8 cellular contexts compared by ENCODE assay signal in genomic region chr3:186241910-186242821, GRCh38.
DNase-seq lines count a peak whose midpoint lies in the region; ATAC-seq and TF ChIP-seq lines count a peak whose summit lies in the region.

No MANE protein-coding gene starts in this region.

- 29 to 38% methylated on average over 21 of the region's 21 CpGs for WGBS in testis, 2 donors

- H3K36me3 Mint-ChIP-seq in activated CD8-positive, alpha-beta memory T cell treated with anti-CD3 and anti-CD28 coated beads, Interleukin-2, amount 10 ng/mL, durations not matched to agents 7 days and 5 days, result no peaks in the 10 kb centered on the region
- no peaks in the 10 kb centered on the region for H3K36me3 Mint-ChIP-seq in naive thymus-derived CD8-positive, alpha-beta T cell

- TF ChIP-seq POLR2A in testis (IDR thresholded peaks at IDR 0.05), result no peak

- POLR2A ChIA-PET in naive thymus-derived CD8-positive, alpha-beta T cell (lab: Charles Lee), result interaction anchor here (0.7 kb wide), 1 partner anchor 18 kb away, joined by 3 read pairs; no protein-coding TSS in a partner anchor

- H3K4me1 Mint-ChIP-seq in activated CD8-positive, alpha-beta memory T cell treated with anti-CD3 and anti-CD28 coated beads, Interleukin-2, amount 10 ng/mL, durations not matched to agents 7 days and 5 days, result peaks cover 10% of the 10 kb centered on the region
- peaks cover 0 to 7% (median 5%) of the 10 kb centered on the region in 4 donors for H3K4me1 Mint-ChIP-seq in naive thymus-derived CD8-positive, alpha-beta T cell

- H3K27me3 Mint-ChIP-seq in activated CD8-positive, alpha-beta memory T cell treated with anti-CD3 and anti-CD28 coated beads, Interleukin-2, amount 10 ng/mL, durations not matched to agents 7 days and 5 days, result peaks cover 39% of the 10 kb centered on the region
- peaks cover 0 to 21% (median 1%) of the 10 kb centered on the region in 5 donors for H3K27me3 Mint-ChIP-seq in naive thymus-derived CD8-positive, alpha-beta T cell

- peak; percentile 65 to 80 for TF ChIP-seq CTCF in fibroblast of lung (conservative IDR thresholded peaks at IDR 0.05 in 1 of 2, IDR thresholded peaks at IDR 0.05 in 1 of 2; ENCODE audit: low read depth in 1 of 2, low read length in 2 of 2)
- TF ChIP-seq CTCF in testis (IDR thresholded peaks at IDR 0.05), result peak; percentile 26 to 51 (median 35)

- peak overlapping the region; percentile 50 for H2AFZ ChIP-seq in fibroblast of lung (ENCODE audit: low read length)

- CTCF ChIA-PET in activated CD8-positive, alpha-beta memory T cell treated with anti-CD3 and anti-CD28 coated beads, Interleukin-2, amount 10 ng/mL, durations not matched to agents 7 days and 5 days (lab: Charles Lee), result interaction anchor here (0.7 to 3.2 kb wide), 17 partner anchors 9 to 301 kb away, joined by 3 to 25 read pairs (median 4); no protein-coding TSS in a partner anchor

- ATAC-seq in GM18511 (IDR thresholded peaks at IDR 0.05; ENCODE audit: unreplicated experiment) (peak; percentile 89), HG02973 (IDR thresholded peaks at IDR 0.05; ENCODE audit: unreplicated experiment) (peak; percentile 87)
- peak; percentile 98 for ATAC-seq in activated CD8-positive, alpha-beta memory T cell treated with anti-CD3 and anti-CD28 coated beads, Interleukin-2, amount 10 ng/mL, durations not matched to agents 7 days and 5 days
- peak; percentile 60 to 85 for ATAC-seq in naive thymus-derived CD8-positive, alpha-beta T cell

- H3K9me3 ChIP-seq in fibroblast of lung (ENCODE audit: control insufficient read depth, insufficient read depth, low read depth, low read length) (no peaks in the 10 kb centered on the region), testis (no peaks in the 10 kb centered on the region)

- H3K4me2 ChIP-seq in fibroblast of lung (ENCODE audit: extremely low read depth, insufficient read depth, low read length), result peak overlapping the region; percentile 72

- DNase-seq in AG08396 (ENCODE audit: low spot score), result peak; percentile 85
- peak; percentile 5 for DNase-seq in NCI-H2227 treated with DMSO at 0.1 percent for 48 hours (lab: John Stamatoyannopoulos, UW)
- DNase-seq in activated CD8-positive, alpha-beta memory T cell treated with anti-CD3 and anti-CD28 coated beads, Interleukin-2, amount 10 ng/mL, durations not matched to agents 7 days and 5 days, result peak; percentile 84
- DNase-seq in fibroblast of lung (ENCODE audit: low read depth in 2 of 2), result peak; percentile 73 to 80
- peak in 9 of 10 donors; percentile 8 to 72 (median 17) for DNase-seq in naive thymus-derived CD8-positive, alpha-beta T cell
- DNase-seq in testis, result peak; percentile 77

- H3K9ac ChIP-seq in fibroblast of lung (ENCODE audit: insufficient read depth, low read length), result no peak overlapping the region

- H3K27me3 ChIP-seq in fibroblast of lung (ENCODE audit: control insufficient read depth, insufficient read depth, low read length), result no peaks in the 10 kb centered on the region
- H3K27me3 ChIP-seq in testis, result no peaks in the 10 kb centered on the region

- H3K4me3 ChIP-seq in fibroblast of lung (replicated peaks in 1 of 4; ENCODE audit: control extremely low read depth in 1 of 4, insufficient read depth in 1 of 4, low read depth in 3 of 4, low read length in 4 of 4) (peak overlapping the region; percentile 11 to 50 (median 33)), testis (no peak overlapping the region)

- H3K36me3 ChIP-seq in fibroblast of lung (ENCODE audit: control insufficient read depth, insufficient read depth, low read length) (no peaks in the 10 kb centered on the region), testis (ENCODE audit: low read depth, missing control alignments) (no peaks in the 10 kb centered on the region)

- H4K20me1 ChIP-seq in fibroblast of lung (ENCODE audit: control insufficient read depth, extremely low read depth, insufficient read depth, low read length), result no peaks in the 10 kb centered on the region

- no peak overlapping the region for H3K27ac Mint-ChIP-seq in activated CD8-positive, alpha-beta memory T cell treated with anti-CD3 and anti-CD28 coated beads, Interleukin-2, amount 10 ng/mL, durations not matched to agents 7 days and 5 days
- peak overlapping the region in 1 of 10 donors; percentile 40 for H3K27ac Mint-ChIP-seq in naive thymus-derived CD8-positive, alpha-beta T cell

- intact Hi-C loops in testis (cut with DNase I; ENCODE audit: low total_unique reads), result loop anchor here (10.0 kb wide), 1 partner anchor 257 kb away; no protein-coding TSS in a partner anchor

- no peaks in the 10 kb centered on the region for H3K79me2 ChIP-seq in fibroblast of lung (ENCODE audit: control insufficient read depth, insufficient read depth, low read length)

- no peak overlapping the region for H3K4me3 Mint-ChIP-seq in activated CD8-positive, alpha-beta memory T cell treated with anti-CD3 and anti-CD28 coated beads, Interleukin-2, amount 10 ng/mL, durations not matched to agents 7 days and 5 days
- peak overlapping the region in 2 of 10 donors; percentile 10 to 36 for H3K4me3 Mint-ChIP-seq in naive thymus-derived CD8-positive, alpha-beta T cell

- H3K4me1 ChIP-seq in fibroblast of lung (ENCODE audit: control insufficient read depth, extremely low read depth, insufficient read depth, low read length), result peaks cover 2% of the 10 kb centered on the region
- H3K4me1 ChIP-seq in testis, result no peaks in the 10 kb centered on the region

- H3K9me3 Mint-ChIP-seq in activated CD8-positive, alpha-beta memory T cell treated with anti-CD3 and anti-CD28 coated beads, Interleukin-2, amount 10 ng/mL, durations not matched to agents 7 days and 5 days (ENCODE audit: low read depth), result no peaks in the 10 kb centered on the region
- no peaks in the 10 kb centered on the region for H3K9me3 Mint-ChIP-seq in naive thymus-derived CD8-positive, alpha-beta T cell

- H3K27ac ChIP-seq in fibroblast of lung (ENCODE audit: insufficient read depth, low read length) (peak overlapping the region; percentile 42), testis (no peak overlapping the region)

Comparison
In these comparisons a context has a peak if more than half of its experiments do, and no peak if none do; other contexts are left out.
1. DNase-seq: peak in every context shown above with its lines; median percentile 85 in AG08396; 84 in activated CD8-positive, alpha-beta memory T cell treated with anti-CD3 and anti-CD28 coated beads, Interleukin-2, amount 10 ng/mL, durations not matched to agents 7 days and 5 days; 77 in testis; 76 in fibroblast of lung; 17 in naive thymus-derived CD8-positive, alpha-beta T cell; 5 in NCI-H2227 treated with DMSO at 0.1 percent for 48 hours.
2. H3K4me3 ChIP-seq: peak in fibroblast of lung (4 of 4); none in testis (0 of 2).
3. Peak in every context shown above with its lines, with median percentiles within 50 percentile points of each other: ATAC-seq.